8 cellular contexts compared by ENCODE assay signal in the genomic region with DNA sequence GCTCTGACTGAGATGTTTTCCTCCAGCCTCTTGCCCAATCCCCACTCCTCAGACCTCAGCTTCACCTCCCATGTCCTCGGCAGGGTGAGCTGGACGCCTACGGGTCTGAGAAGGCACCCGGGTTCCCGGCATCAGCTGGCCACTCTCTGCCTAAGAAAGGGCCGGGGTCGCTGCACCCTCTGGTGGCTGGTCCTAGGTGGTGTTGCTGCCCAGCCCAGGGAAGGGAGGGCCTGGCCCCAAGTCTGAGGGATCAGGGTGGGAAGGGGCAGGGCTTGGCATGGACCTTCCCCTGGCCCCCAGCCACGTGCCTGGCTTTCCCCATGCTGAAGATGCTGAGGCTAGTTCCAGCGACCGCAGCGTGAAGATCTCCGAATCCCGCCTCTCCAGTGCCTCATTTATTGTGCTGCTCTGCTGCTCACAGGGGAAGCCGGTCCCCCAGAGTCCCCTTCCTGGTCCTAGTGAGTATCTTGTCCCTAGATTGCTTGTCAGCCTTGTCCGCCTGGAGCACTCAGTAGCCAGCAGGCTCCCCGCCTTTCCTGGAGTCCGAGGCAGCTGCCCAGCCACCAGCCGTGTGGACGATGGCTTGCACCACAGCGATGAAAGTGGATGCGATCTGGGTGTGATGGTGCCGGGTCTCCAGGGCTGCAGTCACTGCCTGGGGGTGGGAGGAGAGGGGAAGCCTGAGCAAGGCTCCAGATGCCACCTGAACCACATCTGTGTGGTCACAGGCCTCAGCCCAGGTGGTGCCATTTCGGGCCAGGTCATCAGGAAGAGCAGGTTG. TPM values are rescaled to one million over a fixed set of nuclear protein-coding genes. Genes with fewer than 3 reads are reported as not detected.
DNase-seq lines count a peak whose midpoint lies in the region; ATAC-seq, FAIRE-seq and TF ChIP-seq lines count a peak whose summit lies in the region.

No MANE protein-coding gene starts in this region.

- H3K18ac ChIP-seq in H1 (ENCODE audit: extremely low read depth, low read length) (no peak overlapping the region; the same call in 1 of the 2 replicates), mesenchymal stem cell (ENCODE audit: low read depth in 1 of 2, low read length in 2 of 2) (peak overlapping the region; percentile 97 to 99)

- no peak overlapping the region for H3K9ac ChIP-seq in H1 (replicated peaks in 1 of 4; ENCODE audit: extremely low read depth in 1 of 4, low read depth in 3 of 4, low read length in 3 of 4)
- H3K9ac ChIP-seq in mesenchymal stem cell (ENCODE audit: low read length): peak overlapping the region; percentile 72

- H3K4me2 ChIP-seq in H1 (ENCODE audit: insufficient read depth in 1 of 2, low read depth in 2 of 2, low read length in 2 of 2): no peak overlapping the region
- no peak overlapping the region for H3K4me2 ChIP-seq in mesenchymal stem cell (ENCODE audit: low read length, poor library complexity, severe bottlenecking)

- H2BK20ac ChIP-seq in H1 (ENCODE audit: low read length): no peak overlapping the region

- H2BK120ac ChIP-seq in H1 (replicated peaks; ENCODE audit: low read depth, low read length) (no peak overlapping the region), mesenchymal stem cell (ENCODE audit: low read depth, low read length) (peak overlapping the region; percentile 65)

- H3K23ac ChIP-seq in H1 (ENCODE audit: insufficient read length): no peak overlapping the region
- no peak overlapping the region for H3K23ac ChIP-seq in mesenchymal stem cell (ENCODE audit: low read length in 2 of 2)

- no peak overlapping the region for H2AFZ ChIP-seq in ACC112 (ENCODE audit: low read length, unreplicated experiment)
- H2AFZ ChIP-seq in H1 (ENCODE audit: low read length): no peak overlapping the region; the same call in 1 of the 2 replicates
- no peak overlapping the region for H2AFZ ChIP-seq in mesenchymal stem cell (ENCODE audit: low read depth, low read length)

- H3K27me3 ChIP-seq in ACC112 (ENCODE audit: insufficient read depth, low read length) (no peaks in the 10 kb centered on the region), H1 (replicated peaks in 1 of 4; ENCODE audit: control insufficient read depth in 3 of 4, extremely low read depth in 1 of 4, insufficient read depth in 3 of 4, low read length in 3 of 4) (no peaks in the 10 kb centered on the region; a peak in 1 of 7 replicates), mesenchymal stem cell (ENCODE audit: control insufficient read depth in 1 of 2, insufficient read depth in 1 of 2, low read length in 2 of 2) (no peaks in the 10 kb centered on the region)

- no peak overlapping the region for H3K4ac ChIP-seq in H1 (replicated peaks; ENCODE audit: insufficient read length, low read depth, low read length)
- peak overlapping the region; percentile 81 to 94 for H3K4ac ChIP-seq in mesenchymal stem cell (ENCODE audit: low read depth in 1 of 2, low read length in 2 of 2)

- peaks cover 0 to 2% of the 10 kb centered on the region in 2 experiments for H4K20me1 ChIP-seq in H1 (replicated peaks in 1 of 2; ENCODE audit: control insufficient read depth in 1 of 2, insufficient read depth in 2 of 2, low read length in 2 of 2)

- CTCF ChIA-PET in H1 (lab: Charles Lee; ENCODE audit: partially characterized antibody): interaction anchor here (0.6 to 2.2 kb wide), 12 partner anchors 16 to 246 kb away, joined by 3 to 29 read pairs (median 3); no protein-coding TSS in a partner anchor

- H4K5ac ChIP-seq in H1 (ENCODE audit: insufficient read length, low read depth, low read length): no peak overlapping the region

- no peak overlapping the region for H3K56ac ChIP-seq in H1 (replicated peaks; ENCODE audit: insufficient read length, low read depth, low read length)

- TF ChIP-seq CTCF in GM12872 (IDR thresholded peaks at IDR 0.05; ENCODE audit: insufficient read depth, low read depth, low read length) (peak; percentile 73), H1 (IDR thresholded peaks at IDR 0.05; ENCODE audit: control extremely low read depth in 1 of 3, insufficient read depth in 1 of 3, low read depth in 1 of 3, low read length in 3 of 3) (peak; percentile 90 to 92 (median 90))

- WGBS in H1 (ENCODE audit: extremely low coverage in 1 of 2, insufficient coverage in 1 of 2, insufficient read length in 1 of 2, insufficient replicate concordance in 2 of 2, low coverage in 1 of 2, low lambda C conversion rate in 2 of 2, missing lambda C conversion rate in 1 of 2), 2 experiments: 60% methylated on average over 21 of the region's 23 CpGs; no CpG with 5 or more reads in 1 of the 2 experiments
- 51% methylated on average over 22 of the region's 23 CpGs for WGBS in mesenchymal stem cell

- H3K79me1 ChIP-seq in H1 (ENCODE audit: low read depth, low read length) (no peaks in the 10 kb centered on the region), mesenchymal stem cell (replicated peaks; ENCODE audit: low read length, poor library complexity, severe bottlenecking) (no peaks in the 10 kb centered on the region)

- no peaks in the 10 kb centered on the region for H3K9me3 ChIP-seq in H1 (ENCODE audit: insufficient read depth in 2 of 2, low read depth in 1 of 2, low read length in 1 of 2)
- no peaks in the 10 kb centered on the region for H3K9me3 ChIP-seq in mesenchymal stem cell (ENCODE audit: control insufficient read depth, low read length)

- no peak for TF ChIP-seq POLR2A in H1 (IDR thresholded peaks at IDR 0.05; ENCODE audit: control extremely low read depth in 1 of 2, low read depth in 2 of 2, low read length in 2 of 2)

- H3K27ac ChIP-seq in ACC112 (ENCODE audit: low read depth, low read length): peak overlapping the region; percentile 99
- no peak overlapping the region for H3K27ac ChIP-seq in H1 (ENCODE audit: low read depth, low read length)
- H3K27ac ChIP-seq in mesenchymal stem cell (ENCODE audit: low read length, poor library complexity, severe bottlenecking): no peak overlapping the region

- no peak for FAIRE-seq in H1 (lab: Jason Lieb, UNC)

- 0 out of 2 replicates have a peak overlapping the region, but pooled peaks have one; percentile 43 for H2BK12ac ChIP-seq in H1 (ENCODE audit: low read depth, low read length)
- H2BK12ac ChIP-seq in mesenchymal stem cell (ENCODE audit: low read length in 2 of 2): peak overlapping the region; percentile 4 to 94

- peak; percentile 85 to 88 for TF ChIP-seq RAD21 in H1 (IDR thresholded peaks at IDR 0.05 in 1 of 2, conservative IDR thresholded peaks at IDR 0.05 in 1 of 2; ENCODE audit: low read depth in 2 of 2, low read length in 2 of 2)

- POLR2A ChIA-PET in H1 (lab: Charles Lee; ENCODE audit: partially characterized antibody): interaction anchor here (1.0 kb wide), 1 partner anchor 51 kb away, joined by 3 read pairs; no protein-coding TSS in a partner anchor

- H4K8ac ChIP-seq in H1 (ENCODE audit: extremely low read depth, insufficient read depth, low read length): no peak overlapping the region
- peak overlapping the region; percentile 95 for H4K8ac ChIP-seq in mesenchymal stem cell (ENCODE audit: low read length)

- no peak overlapping the region for H2BK5ac ChIP-seq in H1 (ENCODE audit: low read depth, low read length)
- no peak overlapping the region for H2BK5ac ChIP-seq in mesenchymal stem cell (ENCODE audit: low read depth, low read length, poor library complexity, severe bottlenecking)

- H3K4me3 ChIP-seq in ACC112 (ENCODE audit: low read depth, low read length) (peak overlapping the region; percentile 70), H1 (ENCODE audit: extremely low read depth in 1 of 4, insufficient read depth in 2 of 4, low read depth in 3 of 4, low read length in 4 of 4) (no peak overlapping the region), mesenchymal stem cell (ENCODE audit: insufficient read depth in 1 of 2, low read depth in 1 of 2, low read length in 2 of 2) (peak overlapping the region in 1 of 2 experiments; percentile 66)

- H2BK15ac ChIP-seq in H1 (ENCODE audit: low read length): no peak overlapping the region
- H2BK15ac ChIP-seq in mesenchymal stem cell (ENCODE audit: low read depth, poor library complexity, severe bottlenecking): peak overlapping the region; percentile 0

- H3K23me2 ChIP-seq in H1 (ENCODE audit: low read depth, low read length): peaks cover 2% of the 10 kb centered on the region; the same call in 1 of the 2 replicates

- peaks cover 13% of the 10 kb centered on the region for H3K79me2 ChIP-seq in ACC112 (ENCODE audit: control insufficient read depth, insufficient read depth, low read length, unreplicated experiment)
- no peaks in the 10 kb centered on the region for H3K79me2 ChIP-seq in H1 (ENCODE audit: control insufficient read depth in 1 of 2, insufficient read depth in 2 of 2, low read length in 2 of 2)

- no peak for ATAC-seq in HG02884 (IDR thresholded peaks at IDR 0.05; ENCODE audit: unreplicated experiment)

- H2AK5ac ChIP-seq in H1 (ENCODE audit: low read depth, low read length) (no peak overlapping the region), mesenchymal stem cell (ENCODE audit: low read length, severe bottlenecking) (no peak overlapping the region)

- H3K4me1 ChIP-seq in ACC112 (ENCODE audit: control insufficient read depth, insufficient read depth, low read length, unreplicated experiment): peaks cover 15% of the 10 kb centered on the region
- peaks cover 0 to 3% (median 0%) of the 10 kb centered on the region in 4 experiments; a peak in 2 of 7 replicates for H3K4me1 ChIP-seq in H1 (replicated peaks in 1 of 4; ENCODE audit: control insufficient read depth in 3 of 4, insufficient read depth in 4 of 4, low read length in 3 of 4)
- peaks cover 35% of the 10 kb centered on the region for H3K4me1 ChIP-seq in mesenchymal stem cell (ENCODE audit: control insufficient read depth, insufficient read depth, low read depth, low read length)

- H4K91ac ChIP-seq in H1 (replicated peaks; ENCODE audit: insufficient read length, low read length): no peak overlapping the region
- peak overlapping the region; percentile 94 for H4K91ac ChIP-seq in mesenchymal stem cell (ENCODE audit: low read length)

- TF ChIP-seq EP300 in H1 (IDR thresholded peaks at IDR 0.05; ENCODE audit: borderline replicate concordance in 1 of 2, low read depth in 2 of 2, low read length in 2 of 2): no peak

- DNase-seq in NCI-H446 (lab: John Stamatoyannopoulos, UW): peak; percentile 59 to 76
- peak; percentile 49 for DNase-seq in activated CD4-positive, alpha-beta T cell treated with anti-CD3 and anti-CD28 coated beads, Interleukin-2, amount 50 U/mL, for 1 hour
- peak; percentile 63 to 92 for DNase-seq in H1 (ENCODE audit: low read depth in 1 of 2, low spot score in 2 of 2)
- DNase-seq in mesenchymal stem cell: peak; percentile 97
- peak; percentile 73 for DNase-seq in stimulated activated CD8-positive, alpha-beta memory T cell treated with anti-CD3 and anti-CD28 coated beads, Interleukin-4, amount 100 ng/mL, for 48 hours

- H3K36me3 ChIP-seq in ACC112 (ENCODE audit: insufficient read depth, low read length) (no peaks in the 10 kb centered on the region), H1 (ENCODE audit: control insufficient read depth in 2 of 4, insufficient read depth in 4 of 4, low read length in 3 of 4) (no peaks in the 10 kb centered on the region), mesenchymal stem cell (ENCODE audit: control insufficient read depth in 1 of 2, insufficient read depth in 2 of 2, low read depth in 1 of 2, low read length in 2 of 2) (no peaks in the 10 kb centered on the region)

- H3K14ac ChIP-seq in H1 (ENCODE audit: insufficient read length) (no peak overlapping the region), mesenchymal stem cell (ENCODE audit: low read length in 2 of 2) (no peak overlapping the region)

RNA-seq across cellular contexts. Expression of gene GGT5, which starts 2.9 kb away (rescaled TPM):
- total RNA-seq in H1 (2021; fragmentation: NEBNext Ultra II Directional; extraction: Animal tissue kit (Norgen Biotek cat#: 25700)): not detected in 2 replicates
- polyA plus RNA-seq in H1 (2011; rRNA removed): 0.05 and 0.24 TPM in 2 replicates
- polyA plus RNA-seq in H1 (2011; cell fraction: cytosol; rRNA removed): not detected
- 0.16 TPM for polyA plus RNA-seq in H1 (2011; cell fraction: nucleus; rRNA removed)
- not detected in 4 replicates for polyA plus RNA-seq in H1 (2012, experiment 1 of 2)
- not detected for polyA plus RNA-seq in H1 (2012, experiment 2 of 2)
- polyA plus RNA-seq in H1 (2013, experiment 1 of 2): not detected
- polyA plus RNA-seq in H1 (2013, experiment 2 of 2): not detected
- polyA minus RNA-seq in H1 (2011; rRNA and poly(A)+ RNA removed): not detected in 2 replicates
- not detected for polyA minus RNA-seq in H1 (2011; cell fraction: cytosol; rRNA and poly(A)+ RNA removed)
- polyA minus RNA-seq in H1 (2011; cell fraction: nucleus; rRNA and poly(A)+ RNA removed): 0.10 TPM
- 181 TPM for polyA plus RNA-seq in mesenchymal stem cell (2013, experiment 1 of 2)
- 135 TPM for polyA plus RNA-seq in mesenchymal stem cell (2013, experiment 2 of 2)

RNA-seq across cellular contexts. Expression of gene SPECC1L, which starts 22.9 kb away (rescaled TPM):
- 61.6 and 66.4 TPM in 2 replicates for total RNA-seq in H1 (2021; fragmentation: NEBNext Ultra II Directional; extraction: Animal tissue kit (Norgen Biotek cat#: 25700))
- 15.7 and 16.4 TPM in 2 replicates for polyA plus RNA-seq in H1 (2011; rRNA removed)
- polyA plus RNA-seq in H1 (2011; cell fraction: cytosol; rRNA removed): 20.7 TPM
- polyA plus RNA-seq in H1 (2011; cell fraction: nucleus; rRNA removed): 36.2 TPM
- 25.4 to 29.1 TPM (median 26.5 TPM) in 4 replicates for polyA plus RNA-seq in H1 (2012, experiment 1 of 2)
- 2.6 TPM for polyA plus RNA-seq in H1 (2012, experiment 2 of 2)
- polyA plus RNA-seq in H1 (2013, experiment 1 of 2): 18.8 TPM
- polyA plus RNA-seq in H1 (2013, experiment 2 of 2): 18.6 TPM
- 43.5 and 46.1 TPM in 2 replicates for polyA minus RNA-seq in H1 (2011; rRNA and poly(A)+ RNA removed)
- 21.0 TPM for polyA minus RNA-seq in H1 (2011; cell fraction: cytosol; rRNA and poly(A)+ RNA removed)
- polyA minus RNA-seq in H1 (2011; cell fraction: nucleus; rRNA and poly(A)+ RNA removed): 49.8 TPM
- 28.6 TPM for polyA plus RNA-seq in mesenchymal stem cell (2013, experiment 1 of 2)
- polyA plus RNA-seq in mesenchymal stem cell (2013, experiment 2 of 2): 31.0 TPM
